In the genomic region with DNA sequence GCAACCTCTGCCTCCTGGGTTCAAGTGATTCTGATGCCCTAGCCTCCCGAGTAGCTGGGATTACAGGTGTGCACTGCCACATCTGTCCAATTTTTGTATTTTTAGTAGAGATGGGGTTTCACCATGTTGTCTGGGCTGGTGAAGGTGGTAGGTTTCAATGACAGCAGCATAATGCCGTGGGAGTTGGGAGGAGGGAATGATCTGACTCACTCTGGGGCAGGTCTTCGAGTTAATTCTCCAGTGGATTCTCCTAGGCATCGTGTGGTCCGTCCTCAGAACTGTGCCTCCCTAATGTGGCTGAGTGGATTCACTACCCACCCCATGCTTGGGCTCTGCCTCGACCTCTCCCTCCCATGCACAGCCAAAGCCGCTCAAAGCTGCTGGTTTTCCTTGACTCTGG, we compare ENCODE assay signal across 24 cellular contexts. TPM values are rescaled to one million over a fixed set of nuclear protein-coding genes. Genes with fewer than 3 reads are reported as not detected.
"Had no signal": no experiment of that assay in that cellular context is flagged by ENCODE, and none has a peak within 500 bp of the region (broad histone marks: within the 10 kb centered on the region; RNA-seq: fewer than 3 reads in every experiment).

No MANE protein-coding gene starts in this region.

- H3K4me1 Mint-ChIP-seq: activated CD4-positive, alpha-beta T cell treated with anti-CD3 and anti-CD28 coated beads, Interleukin-2, amount 10 ng/mL, durations not matched to agents 7 days and 5 days; central memory CD8-positive, alpha-beta T cell had no signal

- H3K4me3 ChIP-seq: MG63, SJSA1 had no signal

- H3K27ac ChIP-seq: SJSA1 had no signal

- H3K9me3 ChIP-seq: MG63, SJSA1 had no signal

- H3K27me3 Mint-ChIP-seq: activated CD4-positive, alpha-beta memory T cell treated with anti-CD3 and anti-CD28 coated beads for 36 hours; brain had no signal

- H3K9me3 Mint-ChIP-seq: activated CD4-positive, alpha-beta memory T cell treated with anti-CD3 and anti-CD28 coated beads for 36 hours; activated CD4-positive, alpha-beta T cell treated with anti-CD3 and anti-CD28 coated beads, Interleukin-2, amount 10 ng/mL, durations not matched to agents 7 days and 5 days; activated naive CD4-positive, alpha-beta T cell treated with anti-CD3 and anti-CD28 coated beads for 36 hours; activated T-cell treated with anti-CD3 and anti-CD28 coated beads, Interleukin-2, amount 50 U/mL, for 4 hours; brain; central memory CD8-positive, alpha-beta T cell; T-helper 1 cell treated with Interleukin-12 subunit alpha and Interleukin-12 subunit beta and Interleukin-4 antibody, amounts not matched to agents 30 μg/mL and 1 μg/mL, for 36 hours had no signal

- ATAC-seq: activated T-cell treated with anti-CD3 and anti-CD28 coated beads, Interleukin-2, amount 50 U/mL, for 4 hours; PC-3 had no signal

- DNase-seq: activated CD4-positive, alpha-beta memory T cell treated with anti-CD3 and anti-CD28 coated beads for 36 hours; activated CD4-positive, alpha-beta T cell treated with anti-CD3 and anti-CD28 coated beads, Interleukin-2, amount 10 ng/mL, durations not matched to agents 7 days and 5 days; activated CD4-positive, CD25-positive, alpha-beta regulatory T cell; activated CD8-positive, alpha-beta memory T cell treated with anti-CD3 and anti-CD28 coated beads for 24 hours; activated gamma-delta T cell; activated naive CD4-positive, alpha-beta T cell treated with anti-CD3 and anti-CD28 coated beads for 36 hours; activated T-cell treated with anti-CD3 and anti-CD28 coated beads, Interleukin-2, amount 50 U/mL, for 4 hours; amygdala; MG63; NCI-H1105 treated with DMSO at 0.1 percent for 48 hours; NCI-H1436 treated with DMSO at 0.1 percent for 48 hours; NCI-H187; NCI-H2081; NCI-H446; NCI-H524; PC-3; SHP77; T-helper 9 cell had no signal

- H3K36me3 Mint-ChIP-seq: activated CD4-positive, alpha-beta memory T cell treated with anti-CD3 and anti-CD28 coated beads for 36 hours; activated naive CD8-positive, alpha-beta T cell; brain had no signal

- H3K27ac Mint-ChIP-seq: activated CD4-positive, alpha-beta memory T cell treated with anti-CD3 and anti-CD28 coated beads for 36 hours; activated CD4-positive, alpha-beta T cell treated with anti-CD3 and anti-CD28 coated beads, Interleukin-2, amount 10 ng/mL, durations not matched to agents 7 days and 5 days; activated naive CD4-positive, alpha-beta T cell treated with anti-CD3 and anti-CD28 coated beads for 36 hours; activated naive CD8-positive, alpha-beta T cell; T-helper 1 cell treated with Interleukin-12 subunit alpha and Interleukin-12 subunit beta and Interleukin-4 antibody, amounts not matched to agents 30 μg/mL and 1 μg/mL, for 36 hours had no signal

- H3K4me3 Mint-ChIP-seq: activated CD4-positive, alpha-beta memory T cell treated with anti-CD3 and anti-CD28 coated beads for 36 hours; activated CD4-positive, alpha-beta T cell treated with anti-CD3 and anti-CD28 coated beads, Interleukin-2, amount 10 ng/mL, durations not matched to agents 7 days and 5 days; activated naive CD4-positive, alpha-beta T cell treated with anti-CD3 and anti-CD28 coated beads for 36 hours; activated naive CD8-positive, alpha-beta T cell; activated T-cell treated with anti-CD3 and anti-CD28 coated beads, Interleukin-2, amount 50 U/mL, for 4 hours; brain; central memory CD8-positive, alpha-beta T cell; T-helper 1 cell treated with Interleukin-12 subunit alpha and Interleukin-12 subunit beta and Interleukin-4 antibody, amounts not matched to agents 30 μg/mL and 1 μg/mL, for 36 hours had no signal

- H3K36me3 ChIP-seq: MG63, SJSA1 had no signal

- H3K27me3 ChIP-seq: SJSA1 had no signal

RNA-seq across cellular contexts. Expression of a gene that starts 1.7 kb away (rescaled TPM):
- total RNA-seq: activated CD4-positive, alpha-beta memory T cell treated with anti-CD3 and anti-CD28 coated beads for 36 hours; activated CD4-positive, alpha-beta T cell treated with anti-CD3 and anti-CD28 coated beads, Interleukin-2, amount 10 ng/mL, durations not matched to agents 7 days and 5 days; activated naive CD4-positive, alpha-beta T cell treated with anti-CD3 and anti-CD28 coated beads for 36 hours; activated T-cell treated with anti-CD3 and anti-CD28 coated beads, Interleukin-2, amount 50 U/mL, for 4 hours; astrocyte had no signal

RNA-seq across cellular contexts. Expression of a gene that starts 39.4 kb away (rescaled TPM):
- total RNA-seq: PC-3, SJSA1 had no signal
